17 cellular contexts compared by ENCODE assay signal in the genomic region with DNA sequence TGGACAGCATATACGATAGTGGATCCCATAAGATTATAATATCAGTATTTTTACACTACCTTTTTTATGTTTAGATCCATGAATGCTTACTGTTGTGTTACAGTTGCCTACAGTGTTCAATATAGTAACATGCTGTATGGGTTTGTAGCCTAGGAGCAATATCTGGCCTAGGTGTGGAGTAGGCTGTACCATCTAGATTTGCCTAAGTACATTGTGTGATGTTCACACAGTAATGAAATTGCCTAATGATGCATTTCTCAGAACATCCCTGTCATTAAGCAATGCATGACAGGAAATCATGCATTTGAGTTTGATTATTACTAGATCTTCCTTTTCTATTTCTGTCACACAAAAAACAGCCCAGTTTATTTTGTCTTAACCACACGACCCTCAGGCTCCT.
"Had no signal": no experiment of that assay in that cellular context is flagged by ENCODE, and none has a peak within 500 bp of the region (broad histone marks: within the 10 kb centered on the region; RNA-seq: fewer than 3 reads in every experiment).

No MANE protein-coding gene starts in this region.

- H3K27ac ChIP-seq: ascending aorta, breast epithelium, heart left ventricle, parathyroid adenoma, tibial artery, vagina had no signal

- H3K9me3 ChIP-seq: ascending aorta, breast epithelium, heart left ventricle, tibial artery, vagina had no signal

- H3K9me3 Mint-ChIP-seq: activated naive CD4-positive, alpha-beta T cell treated with anti-CD3 and anti-CD28 coated beads for 36 hours; activated naive CD8-positive, alpha-beta T cell treated with anti-CD3 and anti-CD28 coated beads, Interleukin-2, amount 50 U/mL, for 24 hours; dendritic cell treated with granulocyte-macrophage colony-stimulating factor and Interleukin-4, amounts not matched to agents 40 ng/mL and 50 ng/mL, for 4 days; effector memory CD8-positive, alpha-beta T cell; immature natural killer cell; stimulated activated memory B cell treated with anti-CD40 and anti-IgM and Interleukin-4, amounts not matched to agents 10 μg/mL and 1 μg/mL and 100 μg/mL, for 72 hours had no signal

- DNase-seq: activated CD4-positive, alpha-beta T cell treated with anti-CD3 and anti-CD28 coated beads, Interleukin-2, amount 50 U/mL, for 48 hours; activated CD4-positive, CD25-positive, alpha-beta regulatory T cell treated with anti-CD3 and anti-CD28 coated beads, Interleukin-2, amount 50 U/mL, for 72 hours; activated naive CD4-positive, alpha-beta T cell treated with anti-CD3 and anti-CD28 coated beads for 36 hours; activated naive CD8-positive, alpha-beta T cell treated with anti-CD3 and anti-CD28 coated beads, Interleukin-2, amount 50 U/mL, for 24 hours; effector memory CD8-positive, alpha-beta T cell; foreskin melanocyte; heart left ventricle; immature natural killer cell; stimulated activated CD4-positive, alpha-beta T cell treated with anti-CD3 and anti-CD28 coated beads, Interleukin-12 subunit alpha, Interleukin-12 subunit beta, amount 100 ng/mL, for 4 hours; T1000; tibial artery had no signal

- H3K27ac Mint-ChIP-seq: activated naive CD4-positive, alpha-beta T cell treated with anti-CD3 and anti-CD28 coated beads for 36 hours; activated naive CD8-positive, alpha-beta T cell treated with anti-CD3 and anti-CD28 coated beads, Interleukin-2, amount 50 U/mL, for 24 hours; dendritic cell treated with granulocyte-macrophage colony-stimulating factor and Interleukin-4, amounts not matched to agents 40 ng/mL and 50 ng/mL, for 4 days; immature natural killer cell; stimulated activated memory B cell treated with anti-CD40 and anti-IgM and Interleukin-4, amounts not matched to agents 10 μg/mL and 1 μg/mL and 100 μg/mL, for 72 hours had no signal

- H3K27me3 Mint-ChIP-seq: activated naive CD8-positive, alpha-beta T cell treated with anti-CD3 and anti-CD28 coated beads, Interleukin-2, amount 50 U/mL, for 24 hours; dendritic cell treated with granulocyte-macrophage colony-stimulating factor and Interleukin-4, amounts not matched to agents 40 ng/mL and 50 ng/mL, for 4 days; effector memory CD8-positive, alpha-beta T cell; stimulated activated memory B cell treated with anti-CD40 and anti-IgM and Interleukin-4, amounts not matched to agents 10 μg/mL and 1 μg/mL and 100 μg/mL, for 72 hours had no signal

- H3K9ac ChIP-seq: parathyroid adenoma had no signal

- H3K36me3 ChIP-seq: breast epithelium had no signal

- H3K4me1 ChIP-seq: ascending aorta, breast epithelium, heart left ventricle, parathyroid adenoma, tibial artery, vagina had no signal

- H3K4me3 Mint-ChIP-seq: activated naive CD4-positive, alpha-beta T cell treated with anti-CD3 and anti-CD28 coated beads for 36 hours; activated naive CD8-positive, alpha-beta T cell treated with anti-CD3 and anti-CD28 coated beads, Interleukin-2, amount 50 U/mL, for 24 hours; dendritic cell treated with granulocyte-macrophage colony-stimulating factor and Interleukin-4, amounts not matched to agents 40 ng/mL and 50 ng/mL, for 4 days; effector memory CD8-positive, alpha-beta T cell; immature natural killer cell; stimulated activated memory B cell treated with anti-CD40 and anti-IgM and Interleukin-4, amounts not matched to agents 10 μg/mL and 1 μg/mL and 100 μg/mL, for 72 hours had no signal

- H3K27me3 ChIP-seq: ascending aorta, breast epithelium, heart left ventricle, tibial artery, vagina had no signal

- H3K4me3 ChIP-seq: ascending aorta, breast epithelium, heart left ventricle, tibial artery, vagina had no signal

- ATAC-seq: activated naive CD8-positive, alpha-beta T cell treated with anti-CD3 and anti-CD28 coated beads, Interleukin-2, amount 50 U/mL, for 24 hours; effector memory CD8-positive, alpha-beta T cell; heart left ventricle had no signal
